1 cellular context compared by ENCODE assay signal in the genomic region with DNA sequence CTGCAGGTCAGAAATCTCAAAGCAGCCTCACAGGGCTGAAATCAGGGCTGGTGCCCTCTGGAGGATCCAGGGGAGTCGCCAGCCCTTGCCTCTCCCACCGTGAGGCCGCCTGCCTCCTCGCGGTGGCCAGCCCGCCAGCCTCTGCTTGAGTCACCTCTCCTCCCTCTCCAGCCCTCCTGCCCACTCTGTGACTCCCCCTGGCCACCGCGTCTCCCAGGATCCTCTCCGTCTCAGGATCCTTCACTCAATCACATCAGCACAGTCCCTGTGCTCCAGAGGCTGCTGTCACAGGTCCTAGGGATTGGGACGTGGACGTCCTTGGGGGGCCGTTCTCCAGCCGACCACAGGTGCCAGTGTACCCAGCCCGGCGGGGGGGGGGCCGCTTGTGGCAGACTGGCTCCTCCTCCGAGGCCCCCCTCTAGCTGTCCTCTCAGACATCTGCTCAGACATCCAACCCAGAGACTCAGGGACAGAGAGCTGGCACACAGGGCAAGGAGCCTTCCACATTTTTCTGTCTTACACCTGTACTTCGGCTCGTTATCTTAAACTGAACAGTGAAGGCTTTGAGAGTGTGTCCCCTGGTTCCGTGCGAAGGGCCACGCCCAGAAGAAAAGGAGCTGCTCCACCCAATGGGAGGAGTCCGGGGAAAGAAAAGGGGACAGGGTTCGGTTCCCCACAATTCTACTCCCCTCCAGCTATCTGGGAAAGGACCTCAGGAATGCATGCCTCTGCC.
A peak's percentile ranks its signal among the peaks of the same experiment; 100 is the strongest.
TF ChIP-seq lines count a peak whose summit lies in the region.

No MANE protein-coding gene starts in this region.

TF ChIP-seq in K562, 482 proteins besides CTCF, POLR2A, EP300 and RAD21 (continues in another document):
- TF ChIP-seq, protein P1, sequence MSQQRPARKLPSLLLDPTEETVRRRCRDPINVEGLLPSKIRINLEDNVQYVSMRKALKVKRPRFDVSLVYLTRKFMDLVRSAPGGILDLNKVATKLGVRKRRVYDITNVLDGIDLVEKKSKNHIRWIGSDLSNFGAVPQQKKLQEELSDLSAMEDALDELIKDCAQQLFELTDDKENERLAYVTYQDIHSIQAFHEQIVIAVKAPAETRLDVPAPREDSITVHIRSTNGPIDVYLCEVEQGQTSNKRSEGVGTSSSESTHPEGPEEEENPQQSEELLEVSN (IDR thresholded peaks at IDR 0.05; ENCODE audit: borderline replicate concordance in 1 of 2, extremely low read depth in 1 of 2, insufficient read depth in 1 of 2, insufficient read length in 1 of 2, low read depth in 1 of 2, low read length in 1 of 2, poor library complexity in 1 of 2, severe bottlenecking in 1 of 2): peak in 1 of 2 experiments; percentile 19
- peak; percentile 15 for TF ChIP-seq SAP30 (IDR thresholded peaks at IDR 0.05; ENCODE audit: borderline replicate concordance, insufficient read depth, low read depth, low read length, poor library complexity, severe bottlenecking)
- peak; percentile 17 to 26; a peak in 2 of 4 replicates for TF ChIP-seq MAZ (CRISPR knock-in tag; conservative IDR thresholded peaks at IDR 0.05 in 1 of 2, IDR thresholded peaks at IDR 0.05 in 1 of 2)
- TF ChIP-seq ZBTB17 (CRISPR knock-in tag; IDR thresholded peaks at IDR 0.05): no peak
- TF ChIP-seq, protein P2, sequence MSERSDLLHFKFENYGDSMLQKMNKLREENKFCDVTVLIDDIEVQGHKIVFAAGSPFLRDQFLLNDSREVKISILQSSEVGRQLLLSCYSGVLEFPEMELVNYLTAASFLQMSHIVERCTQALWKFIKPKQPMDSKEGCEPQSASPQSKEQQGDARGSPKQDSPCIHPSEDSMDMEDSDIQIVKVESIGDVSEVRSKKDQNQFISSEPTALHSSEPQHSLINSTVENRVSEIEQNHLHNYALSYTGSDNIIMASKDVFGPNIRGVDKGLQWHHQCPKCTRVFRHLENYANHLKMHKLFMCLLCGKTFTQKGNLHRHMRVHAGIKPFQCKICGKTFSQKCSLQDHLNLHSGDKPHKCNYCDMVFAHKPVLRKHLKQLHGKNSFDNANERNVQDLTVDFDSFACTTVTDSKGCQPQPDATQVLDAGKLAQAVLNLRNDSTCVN (CRISPR knock-in tag; IDR thresholded peaks at IDR 0.05): no peak
- no peak for TF ChIP-seq COPS2 (conservative IDR thresholded peaks at IDR 0.05)
- TF ChIP-seq JUND (IDR thresholded peaks at IDR 0.05; ENCODE audit: borderline replicate concordance, low read depth, low read length): peak; percentile 41; the same call in 1 of the 2 replicates
- TF ChIP-seq JUND (tag; IDR thresholded peaks at IDR 0.05; ENCODE audit: borderline replicate concordance, low read depth, low read length): no peak
- no peak for TF ChIP-seq NCOA2 (IDR thresholded peaks at IDR 0.05; ENCODE audit: partially characterized antibody in 2 of 2)
- no peak for TF ChIP-seq RBM17 (IDR thresholded peaks at IDR 0.05; ENCODE audit: borderline replicate concordance, low read depth, low read length)
- TF ChIP-seq, protein P3, sequence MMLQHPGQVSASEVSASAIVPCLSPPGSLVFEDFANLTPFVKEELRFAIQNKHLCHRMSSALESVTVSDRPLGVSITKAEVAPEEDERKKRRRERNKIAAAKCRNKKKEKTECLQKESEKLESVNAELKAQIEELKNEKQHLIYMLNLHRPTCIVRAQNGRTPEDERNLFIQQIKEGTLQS (IDR thresholded peaks at IDR 0.05): peak; percentile 53; the same call in 1 of the 2 replicates
- TF ChIP-seq, protein P3 (CRISPR knock-in tag; conservative IDR thresholded peaks at IDR 0.05): no peak
- 0 out of 2 replicates have a peak, but pooled peaks have one; percentile 20 for TF ChIP-seq CTBP1 (IDR thresholded peaks at IDR 0.05; ENCODE audit: borderline replicate concordance)
- TF ChIP-seq, protein P4, sequence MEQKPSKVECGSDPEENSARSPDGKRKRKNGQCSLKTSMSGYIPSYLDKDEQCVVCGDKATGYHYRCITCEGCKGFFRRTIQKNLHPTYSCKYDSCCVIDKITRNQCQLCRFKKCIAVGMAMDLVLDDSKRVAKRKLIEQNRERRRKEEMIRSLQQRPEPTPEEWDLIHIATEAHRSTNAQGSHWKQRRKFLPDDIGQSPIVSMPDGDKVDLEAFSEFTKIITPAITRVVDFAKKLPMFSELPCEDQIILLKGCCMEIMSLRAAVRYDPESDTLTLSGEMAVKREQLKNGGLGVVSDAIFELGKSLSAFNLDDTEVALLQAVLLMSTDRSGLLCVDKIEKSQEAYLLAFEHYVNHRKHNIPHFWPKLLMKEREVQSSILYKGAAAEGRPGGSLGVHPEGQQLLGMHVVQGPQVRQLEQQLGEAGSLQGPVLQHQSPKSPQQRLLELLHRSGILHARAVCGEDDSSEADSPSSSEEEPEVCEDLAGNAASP (IDR thresholded peaks at IDR 0.05): no peak
- TF ChIP-seq SP2 (IDR thresholded peaks at IDR 0.05; ENCODE audit: extremely low read depth, low read depth, low read length, poor library complexity, severe bottlenecking): no peak
- TF ChIP-seq, protein P5, sequence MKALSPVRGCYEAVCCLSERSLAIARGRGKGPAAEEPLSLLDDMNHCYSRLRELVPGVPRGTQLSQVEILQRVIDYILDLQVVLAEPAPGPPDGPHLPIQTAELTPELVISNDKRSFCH (CRISPR knock-in tag; IDR thresholded peaks at IDR 0.05): no peak
- TF ChIP-seq, protein P5 (tag; IDR thresholded peaks at IDR 0.05): no peak
- TF ChIP-seq, protein P6, sequence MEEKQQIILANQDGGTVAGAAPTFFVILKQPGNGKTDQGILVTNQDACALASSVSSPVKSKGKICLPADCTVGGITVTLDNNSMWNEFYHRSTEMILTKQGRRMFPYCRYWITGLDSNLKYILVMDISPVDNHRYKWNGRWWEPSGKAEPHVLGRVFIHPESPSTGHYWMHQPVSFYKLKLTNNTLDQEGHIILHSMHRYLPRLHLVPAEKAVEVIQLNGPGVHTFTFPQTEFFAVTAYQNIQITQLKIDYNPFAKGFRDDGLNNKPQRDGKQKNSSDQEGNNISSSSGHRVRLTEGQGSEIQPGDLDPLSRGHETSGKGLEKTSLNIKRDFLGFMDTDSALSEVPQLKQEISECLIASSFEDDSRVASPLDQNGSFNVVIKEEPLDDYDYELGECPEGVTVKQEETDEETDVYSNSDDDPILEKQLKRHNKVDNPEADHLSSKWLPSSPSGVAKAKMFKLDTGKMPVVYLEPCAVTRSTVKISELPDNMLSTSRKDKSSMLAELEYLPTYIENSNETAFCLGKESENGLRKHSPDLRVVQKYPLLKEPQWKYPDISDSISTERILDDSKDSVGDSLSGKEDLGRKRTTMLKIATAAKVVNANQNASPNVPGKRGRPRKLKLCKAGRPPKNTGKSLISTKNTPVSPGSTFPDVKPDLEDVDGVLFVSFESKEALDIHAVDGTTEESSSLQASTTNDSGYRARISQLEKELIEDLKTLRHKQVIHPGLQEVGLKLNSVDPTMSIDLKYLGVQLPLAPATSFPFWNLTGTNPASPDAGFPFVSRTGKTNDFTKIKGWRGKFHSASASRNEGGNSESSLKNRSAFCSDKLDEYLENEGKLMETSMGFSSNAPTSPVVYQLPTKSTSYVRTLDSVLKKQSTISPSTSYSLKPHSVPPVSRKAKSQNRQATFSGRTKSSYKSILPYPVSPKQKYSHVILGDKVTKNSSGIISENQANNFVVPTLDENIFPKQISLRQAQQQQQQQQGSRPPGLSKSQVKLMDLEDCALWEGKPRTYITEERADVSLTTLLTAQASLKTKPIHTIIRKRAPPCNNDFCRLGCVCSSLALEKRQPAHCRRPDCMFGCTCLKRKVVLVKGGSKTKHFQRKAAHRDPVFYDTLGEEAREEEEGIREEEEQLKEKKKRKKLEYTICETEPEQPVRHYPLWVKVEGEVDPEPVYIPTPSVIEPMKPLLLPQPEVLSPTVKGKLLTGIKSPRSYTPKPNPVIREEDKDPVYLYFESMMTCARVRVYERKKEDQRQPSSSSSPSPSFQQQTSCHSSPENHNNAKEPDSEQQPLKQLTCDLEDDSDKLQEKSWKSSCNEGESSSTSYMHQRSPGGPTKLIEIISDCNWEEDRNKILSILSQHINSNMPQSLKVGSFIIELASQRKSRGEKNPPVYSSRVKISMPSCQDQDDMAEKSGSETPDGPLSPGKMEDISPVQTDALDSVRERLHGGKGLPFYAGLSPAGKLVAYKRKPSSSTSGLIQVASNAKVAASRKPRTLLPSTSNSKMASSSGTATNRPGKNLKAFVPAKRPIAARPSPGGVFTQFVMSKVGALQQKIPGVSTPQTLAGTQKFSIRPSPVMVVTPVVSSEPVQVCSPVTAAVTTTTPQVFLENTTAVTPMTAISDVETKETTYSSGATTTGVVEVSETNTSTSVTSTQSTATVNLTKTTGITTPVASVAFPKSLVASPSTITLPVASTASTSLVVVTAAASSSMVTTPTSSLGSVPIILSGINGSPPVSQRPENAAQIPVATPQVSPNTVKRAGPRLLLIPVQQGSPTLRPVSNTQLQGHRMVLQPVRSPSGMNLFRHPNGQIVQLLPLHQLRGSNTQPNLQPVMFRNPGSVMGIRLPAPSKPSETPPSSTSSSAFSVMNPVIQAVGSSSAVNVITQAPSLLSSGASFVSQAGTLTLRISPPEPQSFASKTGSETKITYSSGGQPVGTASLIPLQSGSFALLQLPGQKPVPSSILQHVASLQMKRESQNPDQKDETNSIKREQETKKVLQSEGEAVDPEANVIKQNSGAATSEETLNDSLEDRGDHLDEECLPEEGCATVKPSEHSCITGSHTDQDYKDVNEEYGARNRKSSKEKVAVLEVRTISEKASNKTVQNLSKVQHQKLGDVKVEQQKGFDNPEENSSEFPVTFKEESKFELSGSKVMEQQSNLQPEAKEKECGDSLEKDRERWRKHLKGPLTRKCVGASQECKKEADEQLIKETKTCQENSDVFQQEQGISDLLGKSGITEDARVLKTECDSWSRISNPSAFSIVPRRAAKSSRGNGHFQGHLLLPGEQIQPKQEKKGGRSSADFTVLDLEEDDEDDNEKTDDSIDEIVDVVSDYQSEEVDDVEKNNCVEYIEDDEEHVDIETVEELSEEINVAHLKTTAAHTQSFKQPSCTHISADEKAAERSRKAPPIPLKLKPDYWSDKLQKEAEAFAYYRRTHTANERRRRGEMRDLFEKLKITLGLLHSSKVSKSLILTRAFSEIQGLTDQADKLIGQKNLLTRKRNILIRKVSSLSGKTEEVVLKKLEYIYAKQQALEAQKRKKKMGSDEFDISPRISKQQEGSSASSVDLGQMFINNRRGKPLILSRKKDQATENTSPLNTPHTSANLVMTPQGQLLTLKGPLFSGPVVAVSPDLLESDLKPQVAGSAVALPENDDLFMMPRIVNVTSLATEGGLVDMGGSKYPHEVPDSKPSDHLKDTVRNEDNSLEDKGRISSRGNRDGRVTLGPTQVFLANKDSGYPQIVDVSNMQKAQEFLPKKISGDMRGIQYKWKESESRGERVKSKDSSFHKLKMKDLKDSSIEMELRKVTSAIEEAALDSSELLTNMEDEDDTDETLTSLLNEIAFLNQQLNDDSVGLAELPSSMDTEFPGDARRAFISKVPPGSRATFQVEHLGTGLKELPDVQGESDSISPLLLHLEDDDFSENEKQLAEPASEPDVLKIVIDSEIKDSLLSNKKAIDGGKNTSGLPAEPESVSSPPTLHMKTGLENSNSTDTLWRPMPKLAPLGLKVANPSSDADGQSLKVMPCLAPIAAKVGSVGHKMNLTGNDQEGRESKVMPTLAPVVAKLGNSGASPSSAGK (IDR thresholded peaks at IDR 0.05): peak; percentile 42; the same call in 1 of the 2 replicates
- peak; percentile 54 for TF ChIP-seq TBP (optimal IDR thresholded peaks at IDR 0.05; ENCODE audit: low read depth, low read length)
- TF ChIP-seq MYC (IDR thresholded peaks at IDR 0.05; ENCODE audit: low read depth, low read length): peak; percentile 20; the same call in 1 of the 2 replicates
- no peak for TF ChIP-seq MYC (CRISPR knock-in tag; IDR thresholded peaks at IDR 0.05; ENCODE audit: borderline replicate concordance, low read depth)
- TF ChIP-seq, protein P7, sequence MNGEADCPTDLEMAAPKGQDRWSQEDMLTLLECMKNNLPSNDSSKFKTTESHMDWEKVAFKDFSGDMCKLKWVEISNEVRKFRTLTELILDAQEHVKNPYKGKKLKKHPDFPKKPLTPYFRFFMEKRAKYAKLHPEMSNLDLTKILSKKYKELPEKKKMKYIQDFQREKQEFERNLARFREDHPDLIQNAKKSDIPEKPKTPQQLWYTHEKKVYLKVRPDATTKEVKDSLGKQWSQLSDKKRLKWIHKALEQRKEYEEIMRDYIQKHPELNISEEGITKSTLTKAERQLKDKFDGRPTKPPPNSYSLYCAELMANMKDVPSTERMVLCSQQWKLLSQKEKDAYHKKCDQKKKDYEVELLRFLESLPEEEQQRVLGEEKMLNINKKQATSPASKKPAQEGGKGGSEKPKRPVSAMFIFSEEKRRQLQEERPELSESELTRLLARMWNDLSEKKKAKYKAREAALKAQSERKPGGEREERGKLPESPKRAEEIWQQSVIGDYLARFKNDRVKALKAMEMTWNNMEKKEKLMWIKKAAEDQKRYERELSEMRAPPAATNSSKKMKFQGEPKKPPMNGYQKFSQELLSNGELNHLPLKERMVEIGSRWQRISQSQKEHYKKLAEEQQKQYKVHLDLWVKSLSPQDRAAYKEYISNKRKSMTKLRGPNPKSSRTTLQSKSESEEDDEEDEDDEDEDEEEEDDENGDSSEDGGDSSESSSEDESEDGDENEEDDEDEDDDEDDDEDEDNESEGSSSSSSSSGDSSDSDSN (IDR thresholded peaks at IDR 0.05; ENCODE audit: borderline replicate concordance in 1 of 2, low read depth in 2 of 2, low read length in 2 of 2): 0 out of 4 replicates have a peak, but pooled peaks of 1 of the 2 experiments have one; percentile 37
- peak; percentile 48 for TF ChIP-seq ZFP36 (IDR thresholded peaks at IDR 0.05; ENCODE audit: low read depth, low read length, partially characterized antibody)
- peak; percentile 57 for TF ChIP-seq FOSL1 (tag; conservative IDR thresholded peaks at IDR 0.05)
- TF ChIP-seq, protein P8, sequence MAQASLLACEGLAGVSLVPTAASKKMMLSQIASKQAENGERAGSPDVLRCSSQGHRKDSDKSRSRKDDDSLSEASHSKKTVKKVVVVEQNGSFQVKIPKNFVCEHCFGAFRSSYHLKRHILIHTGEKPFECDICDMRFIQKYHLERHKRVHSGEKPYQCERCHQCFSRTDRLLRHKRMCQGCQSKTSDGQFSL (CRISPR knock-in tag; IDR thresholded peaks at IDR 0.05): peak; percentile 64; the same call in 1 of the 2 replicates
- TF ChIP-seq, protein P8 (tag; IDR thresholded peaks at IDR 0.05): peak in 1 of 2 experiments; percentile 37; a peak in 1 of 4 replicates
- no peak for TF ChIP-seq GABPB2 (CRISPR knock-in tag; conservative IDR thresholded peaks at IDR 0.05)
- TF ChIP-seq YY1 (IDR thresholded peaks at IDR 0.05; ENCODE audit: borderline replicate concordance in 1 of 3, control insufficient read depth in 1 of 3, extremely low read depth in 1 of 3, insufficient read depth in 3 of 3, insufficient read length in 1 of 3, insufficient replicate concordance in 2 of 3, low read depth in 1 of 3, low read length in 2 of 3): peak in 1 of 3 experiments; percentile 18
- TF ChIP-seq, protein P9, sequence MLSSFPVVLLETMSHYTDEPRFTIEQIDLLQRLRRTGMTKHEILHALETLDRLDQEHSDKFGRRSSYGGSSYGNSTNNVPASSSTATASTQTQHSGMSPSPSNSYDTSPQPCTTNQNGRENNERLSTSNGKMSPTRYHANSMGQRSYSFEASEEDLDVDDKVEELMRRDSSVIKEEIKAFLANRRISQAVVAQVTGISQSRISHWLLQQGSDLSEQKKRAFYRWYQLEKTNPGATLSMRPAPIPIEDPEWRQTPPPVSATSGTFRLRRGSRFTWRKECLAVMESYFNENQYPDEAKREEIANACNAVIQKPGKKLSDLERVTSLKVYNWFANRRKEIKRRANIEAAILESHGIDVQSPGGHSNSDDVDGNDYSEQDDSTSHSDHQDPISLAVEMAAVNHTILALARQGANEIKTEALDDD (IDR thresholded peaks at IDR 0.05): no peak
